ENCODE assay signal across 22 cellular contexts in the genomic region with DNA sequence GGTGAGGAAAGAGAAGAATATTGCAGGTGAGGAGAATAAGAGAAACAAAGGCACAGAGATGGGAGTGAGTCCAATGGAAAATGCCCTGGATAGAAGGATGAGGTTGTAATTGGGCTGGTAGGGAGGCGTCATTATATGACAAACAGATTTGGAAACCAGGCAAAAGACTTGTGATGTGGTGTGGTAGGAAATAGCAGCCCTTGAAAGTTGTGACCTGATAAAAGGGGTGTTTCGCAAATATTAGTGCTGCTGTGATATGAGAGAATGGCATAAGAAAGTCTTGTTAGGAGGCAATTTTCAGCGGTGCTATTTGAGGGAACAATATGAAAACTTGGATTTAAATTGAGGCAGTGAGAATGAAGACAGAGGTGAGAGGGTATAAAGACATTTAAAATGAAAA.
"Had no signal": no experiment of that assay in that cellular context is flagged by ENCODE, and none has a peak within 500 bp of the region (broad histone marks: within the 10 kb centered on the region; RNA-seq: fewer than 3 reads in every experiment).

No MANE protein-coding gene starts in this region.

- H3K27me3 ChIP-seq: adrenal gland, Peyer's patch had no signal

- H3K4me3 ChIP-seq: adrenal gland, K562, Peyer's patch, SK-N-MC had no signal

- ATAC-seq: activated CD8-positive, alpha-beta T cell treated with anti-CD3 and anti-CD28 coated beads for 36 hours; K562; T-cell had no signal

- DNase-seq: activated CD4-positive, CD25-positive, alpha-beta regulatory T cell; activated CD8-positive, alpha-beta memory T cell treated with anti-CD3 and anti-CD28 coated beads, Interleukin-2, amount 50 U/mL, for 4 hours; activated CD8-positive, alpha-beta T cell treated with anti-CD3 and anti-CD28 coated beads for 36 hours; activated naive CD4-positive, alpha-beta T cell treated with anti-CD3 and anti-CD28 coated beads, Interleukin-2, amount 50 U/mL, for 16 hours; activated naive CD8-positive, alpha-beta T cell treated with anti-CD3 and anti-CD28 coated beads, Interleukin-2, amount 10 ng/mL, durations not matched to agents 7 days and 5 days; adrenal gland; anterior cingulate cortex; caudate nucleus; Kasumi-1; NCI-H1105 treated with DMSO at 0.1 percent for 48 hours; NCI-H1436 treated with DMSO at 0.1 percent for 48 hours; NCI-H187; NCI-H2081; NCI-H510A treated with DMSO at 0.1 percent for 48 hours; NCI-H69; NK-92 treated with Interleukin-12 subunit alpha and Interleukin-12 subunit beta, amount 100 ng/mL, for 24 hours; OCI-M1; Peyer's patch; T-cell had no signal

- H3K36me3 ChIP-seq: adrenal gland, Peyer's patch had no signal

- H3K27ac ChIP-seq: adrenal gland, Peyer's patch, SK-N-MC, VCaP had no signal

- H3K9me3 ChIP-seq: adrenal gland, Peyer's patch had no signal

- H3K4me1 ChIP-seq: Peyer's patch had no signal

- FAIRE-seq: K562 had no signal
